In the genomic region with DNA sequence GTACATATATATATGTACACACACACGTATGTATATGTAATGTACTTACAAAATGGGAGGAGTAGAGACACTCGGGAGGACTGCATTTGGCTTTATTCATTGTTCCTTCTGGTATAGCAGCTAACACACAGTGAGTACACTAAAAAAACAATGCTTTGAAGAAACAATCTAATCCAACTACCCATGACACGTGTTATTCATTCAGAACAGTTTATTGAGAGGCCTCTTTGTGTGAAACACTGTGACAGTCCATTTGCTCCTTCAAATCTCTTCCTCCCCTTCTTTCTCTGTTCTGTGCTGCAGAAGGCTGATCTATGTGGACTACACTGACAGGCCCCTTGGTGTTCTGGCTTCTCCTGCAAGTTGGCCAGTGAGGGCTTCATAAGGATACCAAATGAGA, we compare ENCODE assay signal across 21 cellular contexts.
DNase-seq lines count a peak whose midpoint lies in the region; ATAC-seq and FAIRE-seq lines count a peak whose summit lies in the region.
"Had no signal": no experiment of that assay in that cellular context is flagged by ENCODE, and none has a peak within 500 bp of the region (broad histone marks: within the 10 kb centered on the region; RNA-seq: fewer than 3 reads in every experiment).

No MANE protein-coding gene starts in this region.

- DNase-seq in caudate nucleus (lab: John Stamatoyannopoulos, UW), result peak in 6 of 61 donors; percentile 1 to 10 (median 2)
- peak; percentile 6 to 8 for DNase-seq in frontal cortex (ENCODE audit: low spot score in 2 of 2)
- DNase-seq in medulla oblongata (ENCODE audit: extremely low spot score), result peak; percentile 89
- peak; percentile 93 for DNase-seq in superior temporal gyrus (ENCODE audit: extremely low spot score)
- DNase-seq in GM19240 (ENCODE audit: insufficient read length, low spot score), result no peak
- no peak for DNase-seq in HT-29 (ENCODE audit: low spot score)
- DNase-seq: BE2C; CD4-positive, CD25-positive, alpha-beta regulatory T cell; CD8-positive, alpha-beta memory T cell; COR-L47; DMS 273 treated with DMSO at 0.1 percent for 48 hours; DMS53; DND-41; EL; GOT3; H7; HFFc6 had no signal

- no peak for ATAC-seq in GM21619 (IDR thresholded peaks at IDR 0.05; ENCODE audit: unreplicated experiment)
- ATAC-seq: GM12878, HCT116, HepG2 had no signal

- H3K27ac ChIP-seq in caudate nucleus (ENCODE audit: low read depth, low read length), result peak overlapping the region; percentile 65

- FAIRE-seq in frontal cortex (lab: Jason Lieb, UNC), result peak; percentile 44
- FAIRE-seq: GM12878, HepG2 had no signal

Comparison
In these comparisons a context has a peak if more than half of its experiments do, and no peak if none do; other contexts are left out.
1. DNase-seq: peak in frontal cortex (2 of 2), medulla oblongata (single experiment) and superior temporal gyrus (single experiment); none in GM19240 (single experiment) and HT-29 (single experiment).